In the genomic region with DNA sequence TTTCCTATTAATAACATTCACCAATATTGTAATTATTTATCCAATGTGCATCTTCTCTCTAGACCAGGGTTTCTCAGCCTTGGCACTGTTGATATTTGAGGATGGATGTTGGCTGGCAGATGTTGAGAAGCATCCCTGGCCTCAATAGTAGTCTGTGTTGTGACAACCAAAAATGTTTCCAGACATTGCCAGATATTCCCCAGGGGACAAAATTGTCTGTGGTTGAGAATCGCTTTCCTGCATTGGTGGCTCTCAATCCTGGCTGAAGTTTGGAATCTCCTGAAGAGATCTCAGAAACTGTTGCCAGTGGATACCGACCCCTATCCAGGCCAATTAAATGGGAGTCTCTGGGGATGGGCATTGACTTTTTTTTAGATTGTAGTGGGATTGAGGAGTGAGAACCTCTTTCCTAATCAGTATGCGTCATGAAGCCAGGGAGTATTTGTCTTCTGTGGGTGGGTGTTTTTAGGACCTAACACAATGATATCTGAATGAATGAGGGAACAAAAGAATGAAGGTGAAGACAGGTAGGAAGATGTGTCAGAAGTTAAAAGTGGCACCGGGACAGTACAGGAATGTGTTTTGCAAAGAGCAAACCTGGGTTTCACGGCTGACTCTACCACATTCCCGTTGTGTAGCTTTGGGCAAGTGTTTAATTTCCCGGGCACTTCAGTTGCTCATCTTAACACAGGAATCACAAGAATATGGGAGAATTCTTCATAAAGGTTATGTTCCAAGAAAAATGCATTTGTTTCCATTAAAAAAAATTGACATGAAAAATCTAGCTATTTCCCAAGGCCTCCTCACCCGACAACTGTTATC, we compare ENCODE assay signal across 20 cellular contexts. TPM values are rescaled to one million over a fixed set of nuclear protein-coding genes. Genes with fewer than 3 reads are reported as not detected.
"Had no signal": no experiment of that assay in that cellular context is flagged by ENCODE, and none has a peak within 500 bp of the region (broad histone marks: within the 10 kb centered on the region; RNA-seq: fewer than 3 reads in every experiment).

No MANE protein-coding gene starts in this region.

- H3K4me3 ChIP-seq: ascending aorta, breast epithelium, esophagus muscularis mucosa, mucosa of descending colon, sigmoid colon, spleen had no signal

- H2AFZ ChIP-seq: parathyroid adenoma had no signal

- H3K27ac ChIP-seq: ascending aorta, breast epithelium, esophagus muscularis mucosa, parathyroid adenoma, sigmoid colon, spleen, WERI-Rb-1 had no signal

- H3K79me2 ChIP-seq: parathyroid adenoma had no signal

- H3K9ac ChIP-seq: parathyroid adenoma had no signal

- H3K27me3 ChIP-seq: ascending aorta, breast epithelium, sigmoid colon had no signal

- H3K4me1 ChIP-seq: ascending aorta, breast epithelium, esophagus muscularis mucosa, parathyroid adenoma, sigmoid colon had no signal

- DNase-seq: activated CD4-positive, alpha-beta T cell treated with anti-CD3 and anti-CD28 coated beads for 1 hour; activated CD8-positive, alpha-beta memory T cell treated with anti-CD3 and anti-CD28 coated beads for 24 hours; activated CD8-positive, alpha-beta memory T cell treated with anti-CD3 and anti-CD28 coated beads, Interleukin-2, amount 50 U/mL, for 48 hours; activated effector memory CD4-positive, alpha-beta T cell treated with anti-CD3 and anti-CD28 coated beads, Interleukin-2, amount 50 U/mL, for 16 hours; activated naive CD4-positive, alpha-beta T cell treated with anti-CD3 and anti-CD28 coated beads, Interleukin-2, amount 50 U/mL, for 16 hours; activated T-cell treated with anti-CD3 and anti-CD28 coated beads, Interleukin-2, amount 50 U/mL, for 72 hours; cortex of kidney; effector CD4-positive, alpha-beta T cell; foreskin melanocyte; naive thymus-derived CD8-positive, alpha-beta T cell; sigmoid colon; spleen; stimulated activated naive B cell treated with anti-CD40 and anti-IgM and Interleukin-4, amounts not matched to agents 10 μg/mL and 1 μg/mL and 100 μg/mL, for 72 hours; WERI-Rb-1 had no signal

- H3K36me3 ChIP-seq: ascending aorta, breast epithelium, esophagus muscularis mucosa, sigmoid colon, spleen, WERI-Rb-1 had no signal

- H3K9me3 ChIP-seq: ascending aorta, breast epithelium, esophagus muscularis mucosa, mucosa of descending colon, sigmoid colon, spleen had no signal

RNA-seq across cellular contexts. Expression of gene HSD17B2, which starts 24.3 kb away (rescaled TPM):
- total RNA-seq: activated T-cell treated with anti-CD3 and anti-CD28 coated beads, Interleukin-2, amount 50 U/mL, for 72 hours; ascending aorta; esophagus muscularis mucosa; naive thymus-derived CD8-positive, alpha-beta T cell; sigmoid colon; spleen; T-helper 2 cell treated with Interferon-gamma antibody and Interleukin-4, amounts not matched to agents 100 ng/mL and 5 ng/mL, for 36 hours had no signal
